ENCODE assay signal across 22 cellular contexts in genomic region chr2:186531257-186531775, GRCh38.
"Had no signal": no experiment of that assay in that cellular context is flagged by ENCODE, and none has a peak within 500 bp of the region (broad histone marks: within the 10 kb centered on the region; RNA-seq: fewer than 3 reads in every experiment).

No MANE protein-coding gene starts in this region.

- H3K27ac ChIP-seq: body of pancreas, VCaP had no signal

- H3K27me3 ChIP-seq: body of pancreas had no signal

- DNase-seq: activated CD4-positive, alpha-beta memory T cell treated with anti-CD3 and anti-CD28 coated beads, Interleukin-2, amount 10 ng/mL, durations not matched to agents 7 days and 5 days; activated CD4-positive, alpha-beta T cell treated with anti-CD3 and anti-CD28 coated beads for 36 hours; activated CD4-positive, alpha-beta T cell treated with anti-CD3 and anti-CD28 coated beads, Interleukin-2, amount 50 U/mL, for 1 hour; activated gamma-delta T cell; activated naive CD4-positive, alpha-beta T cell treated with anti-CD3 and anti-CD28 coated beads, Interleukin-2, amount 10 ng/mL, durations not matched to agents 7 days and 5 days; activated naive CD8-positive, alpha-beta T cell treated with anti-CD3 and anti-CD28 coated beads for 36 hours; activated T-cell treated with anti-CD3 and anti-CD28 coated beads for 4 hours; activated T-cell treated with anti-CD3 and anti-CD28 coated beads, Interleukin-2, amount 50 U/mL, for 48 hours; anterior cingulate cortex; body of pancreas; Karpas-422; MM.1S; NCI-H146; NCI-H1930; NCI-H2171; NCI-H2227 treated with DMSO at 0.1 percent for 48 hours; NCI-H526 treated with DMSO at 0.1 percent for 48 hours; NCI-H82; SIG-M5; T-helper 1 cell had no signal

- H3K9me3 ChIP-seq: body of pancreas had no signal

- H3K4me3 ChIP-seq: body of pancreas had no signal

- ATAC-seq: activated CD4-positive, alpha-beta T cell treated with anti-CD3 and anti-CD28 coated beads for 36 hours; activated T-helper 17 cell treated with anti-CD3 and anti-CD28 coated beads, Interleukin-2, amount 50 U/mL, for 72 hours; body of pancreas had no signal
